In the genomic region with DNA sequence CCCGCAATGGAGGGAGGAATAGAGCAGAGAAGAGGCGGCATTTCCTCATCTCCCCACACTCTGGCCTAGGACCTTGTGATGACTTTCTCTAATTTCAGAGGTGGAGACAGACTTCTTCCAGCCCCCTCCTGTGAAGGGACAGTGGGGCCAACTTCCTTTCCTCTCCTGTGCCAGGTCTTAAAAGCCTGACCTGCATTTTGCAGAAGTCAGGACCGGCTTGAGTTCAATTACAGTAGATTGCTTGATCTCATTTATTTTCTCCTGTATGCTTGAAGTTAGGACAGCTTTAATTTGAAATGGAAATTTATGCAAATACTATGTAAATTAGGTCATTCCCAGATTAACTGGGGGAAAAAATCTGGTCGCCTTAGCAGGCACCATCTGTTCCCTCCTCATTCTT, we compare ENCODE assay signal across 21 cellular contexts. TPM values are rescaled to one million over a fixed set of nuclear protein-coding genes. Genes with fewer than 3 reads are reported as not detected.
A peak's percentile ranks its signal among the peaks of the same experiment; 100 is the strongest.
DNase-seq lines count a peak whose midpoint lies in the region; ATAC-seq and TF ChIP-seq lines count a peak whose summit lies in the region.
"Had no signal": no experiment of that assay in that cellular context is flagged by ENCODE, and none has a peak within 500 bp of the region (broad histone marks: within the 10 kb centered on the region; RNA-seq: fewer than 3 reads in every experiment).

No MANE protein-coding gene starts in this region.

- peaks cover 2% of the 10 kb centered on the region; the same call in 1 of the 2 replicates for H3K9me2 ChIP-seq in GM23338 (ENCODE audit: insufficient read depth)

- peaks cover 21% of the 10 kb centered on the region for H3K9me3 Mint-ChIP-seq in GM23338
- peaks cover 14% of the 10 kb centered on the region for H3K9me3 Mint-ChIP-seq in WTC11
- H3K9me3 Mint-ChIP-seq: CD8-positive, alpha-beta memory T cell; T-cell had no signal

- peaks cover 8% of the 10 kb centered on the region for H3K36me3 Mint-ChIP-seq in GM23338 (ENCODE audit: low read depth)
- H3K36me3 Mint-ChIP-seq in WTC11: peaks cover 9% of the 10 kb centered on the region; the same call in 1 of the 2 replicates
- H3K36me3 Mint-ChIP-seq: CD8-positive, alpha-beta memory T cell; T-cell had no signal

- POLR2A ChIA-PET in WTC11 (lab: Charles Lee): no interaction called here
- POLR2A ChIA-PET in GM10248 (lab: Yijun Ruan, JAX): no interaction called here

- H3K4me3 Mint-ChIP-seq in GM23338: no peak overlapping the region; the same call in 2 of the 3 replicates
- H3K4me3 Mint-ChIP-seq in WTC11: no peak overlapping the region
- H3K4me3 Mint-ChIP-seq: CD8-positive, alpha-beta memory T cell; T-cell had no signal

- no peak for TF ChIP-seq CTCF in GM23338 (conservative IDR thresholded peaks at IDR 0.05; ENCODE audit: low read depth in 2 of 2)
- TF ChIP-seq CTCF in WTC11 (IDR thresholded peaks at IDR 0.05): no peak
- TF ChIP-seq CTCF in GM10248 (IDR thresholded peaks at IDR 0.05; ENCODE audit: control extremely low read depth, extremely low read depth, low read depth, missing control alignments): no peak

- H3K27me3 Mint-ChIP-seq in GM23338 (ENCODE audit: insufficient read depth, low read depth, poor library complexity) (peaks cover 10% of the 10 kb centered on the region), WTC11 (ENCODE audit: low read depth) (peaks cover 3% of the 10 kb centered on the region)
- H3K27me3 Mint-ChIP-seq: T-cell had no signal

- no peak overlapping the region for H3K4me3 ChIP-seq in GM23338
- H3K4me3 ChIP-seq: GM12878, MG63, Peyer's patch had no signal

- H3K4me1 Mint-ChIP-seq in GM23338: peaks cover 18% of the 10 kb centered on the region
- peaks cover 25% of the 10 kb centered on the region for H3K4me1 Mint-ChIP-seq in WTC11

- peaks cover 12% of the 10 kb centered on the region; the same call in 1 of the 2 replicates for H3K4me1 ChIP-seq in GM23338 (ENCODE audit: insufficient read depth)

- no peak for ATAC-seq in GM23338
- ATAC-seq in WTC11: peak; percentile 17
- ATAC-seq: GM12878, SK-N-SH treated with all-trans-retinoic acid at 6 μM for 48 hours, T-cell had no signal

- DNase-seq in CD1c-positive myeloid dendritic cell (ENCODE audit: extremely low spot score) (peak; percentile 20), GM23338 (ENCODE audit: low spot score) (no peak), NCI-H526 treated with DMSO at 0.1 percent for 48 hours (lab: John Stamatoyannopoulos, UW) (peak; percentile 62), WTC11 (ENCODE audit: low spot score) (no peak), GM10248 (ENCODE audit: extremely low spot score) (no peak), D341Med (ENCODE audit: low spot score) (no peak), NCI-H226 (no peak)
- DNase-seq in activated CD4-positive, alpha-beta T cell treated with anti-CD3 and anti-CD28 coated beads for 4 hours: no peak
- DNase-seq: AML-193; Calu3; CD8-positive, alpha-beta memory T cell; H9; MG63; NCI-H1417 treated with DMSO at 0.1 percent for 48 hours; NCI-H187 treated with DMSO at 0.1 percent for 48 hours; NCI-H2227 treated with DMSO at 0.1 percent for 48 hours; NK-92 treated with Interleukin-12 subunit alpha and Interleukin-12 subunit beta, amount 100 ng/mL, for 24 hours; Peyer's patch; T-cell had no signal

- H3K79me2 ChIP-seq in GM23338 (replicated peaks; ENCODE audit: insufficient read depth): no peaks in the 10 kb centered on the region

- H3K4me2 ChIP-seq in GM23338: peak overlapping the region; percentile 7; the same call in 1 of the 2 replicates

- no peak overlapping the region for H3K27ac ChIP-seq in GM23338 (ENCODE audit: low read depth)
- H3K27ac ChIP-seq: Peyer's patch had no signal

- H3K27me3 ChIP-seq in GM23338 (ENCODE audit: insufficient read depth): no peaks in the 10 kb centered on the region
- H3K27me3 ChIP-seq: MG63, Peyer's patch had no signal

- no peak overlapping the region for H3K27ac Mint-ChIP-seq in GM23338
- H3K27ac Mint-ChIP-seq in WTC11: peak overlapping the region; percentile 83
- H3K27ac Mint-ChIP-seq: CD8-positive, alpha-beta memory T cell; T-cell had no signal

- CTCF ChIA-PET in WTC11 (lab: Charles Lee) (interaction anchor here (1.1 to 4.4 kb wide), 2 partner anchors 64 to 99 kb away, joined by 3 to 44 read pairs; no protein-coding TSS in a partner anchor), GM10248 (lab: Yijun Ruan, JAX) (interaction anchor here (1.1 to 7.8 kb wide), 5 partner anchors 13 to 462 kb away, joined by 3 to 163 read pairs (median 47); no protein-coding TSS in a partner anchor)

- H4K20me1 ChIP-seq in GM23338 (replicated peaks; ENCODE audit: insufficient read depth): no peaks in the 10 kb centered on the region

- H3F3A ChIP-seq in GM23338 (replicated peaks; ENCODE audit: low read depth): no peaks in the 10 kb centered on the region

- H3K36me3 ChIP-seq in GM23338 (ENCODE audit: insufficient read depth): no peaks in the 10 kb centered on the region
- H3K36me3 ChIP-seq: MG63, Peyer's patch had no signal

- H2AFZ ChIP-seq in GM23338: no peak overlapping the region

TF ChIP-seq in GM23338, 12 proteins besides CTCF, POLR2A, EP300 and RAD21 (continues in another document):
- TF ChIP-seq, protein P1, sequence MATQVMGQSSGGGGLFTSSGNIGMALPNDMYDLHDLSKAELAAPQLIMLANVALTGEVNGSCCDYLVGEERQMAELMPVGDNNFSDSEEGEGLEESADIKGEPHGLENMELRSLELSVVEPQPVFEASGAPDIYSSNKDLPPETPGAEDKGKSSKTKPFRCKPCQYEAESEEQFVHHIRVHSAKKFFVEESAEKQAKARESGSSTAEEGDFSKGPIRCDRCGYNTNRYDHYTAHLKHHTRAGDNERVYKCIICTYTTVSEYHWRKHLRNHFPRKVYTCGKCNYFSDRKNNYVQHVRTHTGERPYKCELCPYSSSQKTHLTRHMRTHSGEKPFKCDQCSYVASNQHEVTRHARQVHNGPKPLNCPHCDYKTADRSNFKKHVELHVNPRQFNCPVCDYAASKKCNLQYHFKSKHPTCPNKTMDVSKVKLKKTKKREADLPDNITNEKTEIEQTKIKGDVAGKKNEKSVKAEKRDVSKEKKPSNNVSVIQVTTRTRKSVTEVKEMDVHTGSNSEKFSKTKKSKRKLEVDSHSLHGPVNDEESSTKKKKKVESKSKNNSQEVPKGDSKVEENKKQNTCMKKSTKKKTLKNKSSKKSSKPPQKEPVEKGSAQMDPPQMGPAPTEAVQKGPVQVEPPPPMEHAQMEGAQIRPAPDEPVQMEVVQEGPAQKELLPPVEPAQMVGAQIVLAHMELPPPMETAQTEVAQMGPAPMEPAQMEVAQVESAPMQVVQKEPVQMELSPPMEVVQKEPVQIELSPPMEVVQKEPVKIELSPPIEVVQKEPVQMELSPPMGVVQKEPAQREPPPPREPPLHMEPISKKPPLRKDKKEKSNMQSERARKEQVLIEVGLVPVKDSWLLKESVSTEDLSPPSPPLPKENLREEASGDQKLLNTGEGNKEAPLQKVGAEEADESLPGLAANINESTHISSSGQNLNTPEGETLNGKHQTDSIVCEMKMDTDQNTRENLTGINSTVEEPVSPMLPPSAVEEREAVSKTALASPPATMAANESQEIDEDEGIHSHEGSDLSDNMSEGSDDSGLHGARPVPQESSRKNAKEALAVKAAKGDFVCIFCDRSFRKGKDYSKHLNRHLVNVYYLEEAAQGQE (IDR thresholded peaks at IDR 0.05; ENCODE audit: unreplicated experiment): no peak
- no peak for TF ChIP-seq NANOG (IDR thresholded peaks at IDR 0.05; ENCODE audit: borderline replicate concordance)
- no peak for TF ChIP-seq EZH2phosphoT487 (IDR thresholded peaks at IDR 0.05; ENCODE audit: unreplicated experiment)

TF ChIP-seq in WTC11, 78 proteins besides CTCF, POLR2A, EP300 and RAD21:
- TF ChIP-seq, protein P2, sequence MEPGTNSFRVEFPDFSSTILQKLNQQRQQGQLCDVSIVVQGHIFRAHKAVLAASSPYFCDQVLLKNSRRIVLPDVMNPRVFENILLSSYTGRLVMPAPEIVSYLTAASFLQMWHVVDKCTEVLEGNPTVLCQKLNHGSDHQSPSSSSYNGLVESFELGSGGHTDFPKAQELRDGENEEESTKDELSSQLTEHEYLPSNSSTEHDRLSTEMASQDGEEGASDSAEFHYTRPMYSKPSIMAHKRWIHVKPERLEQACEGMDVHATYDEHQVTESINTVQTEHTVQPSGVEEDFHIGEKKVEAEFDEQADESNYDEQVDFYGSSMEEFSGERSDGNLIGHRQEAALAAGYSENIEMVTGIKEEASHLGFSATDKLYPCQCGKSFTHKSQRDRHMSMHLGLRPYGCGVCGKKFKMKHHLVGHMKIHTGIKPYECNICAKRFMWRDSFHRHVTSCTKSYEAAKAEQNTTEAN (CRISPR knock-in tag; IDR thresholded peaks at IDR 0.05): no peak
- no peak for TF ChIP-seq ZNF416 (CRISPR knock-in tag; IDR thresholded peaks at IDR 0.05)
- TF ChIP-seq, protein P3, sequence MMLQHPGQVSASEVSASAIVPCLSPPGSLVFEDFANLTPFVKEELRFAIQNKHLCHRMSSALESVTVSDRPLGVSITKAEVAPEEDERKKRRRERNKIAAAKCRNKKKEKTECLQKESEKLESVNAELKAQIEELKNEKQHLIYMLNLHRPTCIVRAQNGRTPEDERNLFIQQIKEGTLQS (CRISPR knock-in tag; conservative IDR thresholded peaks at IDR 0.05): no peak
- TF ChIP-seq ZNF671 (CRISPR knock-in tag; IDR thresholded peaks at IDR 0.05): no peak
- TF ChIP-seq, protein P4, sequence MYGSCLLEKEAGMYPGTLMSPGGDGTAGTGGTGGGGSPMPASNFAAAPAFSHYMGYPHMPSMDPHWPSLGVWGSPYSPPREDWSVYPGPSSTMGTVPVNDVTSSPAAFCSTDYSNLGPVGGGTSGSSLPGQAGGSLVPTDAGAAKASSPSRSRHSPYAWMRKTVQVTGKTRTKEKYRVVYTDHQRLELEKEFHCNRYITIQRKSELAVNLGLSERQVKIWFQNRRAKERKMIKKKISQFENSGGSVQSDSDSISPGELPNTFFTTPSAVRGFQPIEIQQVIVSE (CRISPR knock-in tag; IDR thresholded peaks at IDR 0.05; ENCODE audit: borderline replicate concordance): no peak
- TF ChIP-seq TEAD4 (CRISPR knock-in tag; IDR thresholded peaks at IDR 0.05): no peak
- TF ChIP-seq, protein P5, sequence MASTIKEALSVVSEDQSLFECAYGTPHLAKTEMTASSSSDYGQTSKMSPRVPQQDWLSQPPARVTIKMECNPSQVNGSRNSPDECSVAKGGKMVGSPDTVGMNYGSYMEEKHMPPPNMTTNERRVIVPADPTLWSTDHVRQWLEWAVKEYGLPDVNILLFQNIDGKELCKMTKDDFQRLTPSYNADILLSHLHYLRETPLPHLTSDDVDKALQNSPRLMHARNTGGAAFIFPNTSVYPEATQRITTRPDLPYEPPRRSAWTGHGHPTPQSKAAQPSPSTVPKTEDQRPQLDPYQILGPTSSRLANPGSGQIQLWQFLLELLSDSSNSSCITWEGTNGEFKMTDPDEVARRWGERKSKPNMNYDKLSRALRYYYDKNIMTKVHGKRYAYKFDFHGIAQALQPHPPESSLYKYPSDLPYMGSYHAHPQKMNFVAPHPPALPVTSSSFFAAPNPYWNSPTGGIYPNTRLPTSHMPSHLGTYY (CRISPR knock-in tag; IDR thresholded peaks at IDR 0.05): no peak

RNA-seq across cellular contexts. Expression of a gene that starts 57.1 kb away (rescaled TPM):
- total RNA-seq in GM23338 (2014; rRNA removed; shearing (Covaris generic)): 52.7 and 78.1 TPM in 2 replicates
- 39.0 and 39.3 TPM in 2 replicates for polyA plus RNA-seq in GM23338 (2016; fragmentation: Nextera tagmentation; extraction: Ambion mirVana)
- 48.5 to 54.8 TPM (median 49.6 TPM) in 3 replicates for total RNA-seq in WTC11 (2021)

Comparison
In these comparisons a context has a peak if more than half of its experiments do, and no peak if none do; other contexts are left out.
1. DNase-seq: peak in CD1c-positive myeloid dendritic cell (single experiment) and NCI-H526 treated with DMSO at 0.1 percent for 48 hours (single experiment); none in GM23338 (single experiment), WTC11 (single experiment), GM10248 (single experiment), D341Med (single experiment), NCI-H226 (single experiment) and activated CD4-positive, alpha-beta T cell treated with anti-CD3 and anti-CD28 coated beads for 4 hours (0 of 2).